9 cellular contexts compared by ENCODE assay signal in the genomic region with DNA sequence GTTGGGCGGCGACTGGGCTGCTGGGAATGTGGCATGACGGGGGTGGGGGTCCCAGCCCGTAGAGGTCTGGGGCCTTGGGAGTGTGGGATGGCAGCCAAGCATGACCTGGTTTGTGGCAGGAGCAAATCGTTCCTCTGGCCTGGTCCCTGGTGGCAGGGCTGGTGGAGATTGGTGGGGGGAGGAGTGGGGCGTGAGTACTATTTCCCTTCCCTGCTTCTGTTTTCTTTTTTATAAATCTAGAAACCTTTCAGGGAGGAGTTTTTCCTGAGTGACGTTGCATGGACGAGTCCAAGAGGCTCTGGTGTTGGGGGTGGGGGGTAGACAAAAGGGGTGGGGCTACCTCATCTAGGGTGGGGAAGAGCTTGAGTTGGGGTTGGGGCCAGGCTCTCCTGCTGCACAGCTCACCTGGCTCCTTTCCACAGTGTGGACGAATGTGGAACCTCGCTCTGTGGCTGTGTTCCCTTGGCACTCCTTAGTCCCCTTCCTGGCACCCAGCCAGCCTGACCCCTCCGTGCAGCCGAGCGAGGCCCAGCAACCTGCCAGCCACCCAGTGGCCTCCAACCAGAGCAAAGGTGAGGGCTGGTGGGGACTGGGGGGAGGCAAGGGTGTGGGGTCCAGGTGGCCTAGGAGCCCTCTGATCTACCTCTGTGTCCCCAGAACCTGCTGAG. TPM values are rescaled to one million over a fixed set of nuclear protein-coding genes. Genes with fewer than 3 reads are reported as not detected.
A peak's percentile ranks its signal among the peaks of the same experiment; 100 is the strongest.
DNase-seq lines count a peak whose midpoint lies in the region; ATAC-seq and TF ChIP-seq lines count a peak whose summit lies in the region.
"Had no signal": no experiment of that assay in that cellular context is flagged by ENCODE, and none has a peak within 500 bp of the region (broad histone marks: within the 10 kb centered on the region; RNA-seq: fewer than 3 reads in every experiment).

No MANE protein-coding gene starts in this region.

- no peaks in the 10 kb centered on the region for H3K27me3 ChIP-seq in ACC112 (ENCODE audit: insufficient read depth, low read length)
- H3K27me3 ChIP-seq in naive thymus-derived CD4-positive, alpha-beta T cell (ENCODE audit: control insufficient read depth in 2 of 2, insufficient read depth in 2 of 2, low read length in 2 of 2) = no peaks in the 10 kb centered on the region

- H2AFZ ChIP-seq in ACC112 (ENCODE audit: low read length, unreplicated experiment) = no peak overlapping the region

- intact Hi-C loops in naive thymus-derived CD4-positive, alpha-beta T cell (cut with micrococcal nuclease) = loop anchor here in 1 of 2 donors (10.0 kb wide), 1 partner anchor 402 kb away; a partner anchor contains a TSS

- peaks cover 10 to 31% (median 20%) of the 10 kb centered on the region in 7 donors for H3K4me1 Mint-ChIP-seq in naive thymus-derived CD4-positive, alpha-beta T cell

- H3K4me3 Mint-ChIP-seq in naive thymus-derived CD4-positive, alpha-beta T cell = peak overlapping the region in 7 of 10 donors; percentile 19 to 100 (median 87)

- CTCF ChIA-PET in HEK293 (lab: Yijun Ruan, JAX) = interaction anchor here (0.6 to 0.9 kb wide), 2 partner anchors 9 to 30 kb away, joined by 3 read pairs; no protein-coding TSS in a partner anchor
- CTCF ChIA-PET in naive thymus-derived CD4-positive, alpha-beta T cell (lab: Charles Lee) = no interaction called here

- H3K27ac ChIP-seq in ACC112 (ENCODE audit: low read depth, low read length) = no peak overlapping the region
- H3K27ac ChIP-seq in HEK293 (ENCODE audit: extremely low read depth, low read depth, low read length) = peak overlapping the region; percentile 82
- H3K27ac ChIP-seq in naive thymus-derived CD4-positive, alpha-beta T cell (ENCODE audit: low read depth, low read length) = peak overlapping the region; percentile 70

- no peaks in the 10 kb centered on the region for H3K9me3 ChIP-seq in HEK293 (ENCODE audit: control insufficient read depth, insufficient read depth, low read depth, low read length)
- no peaks in the 10 kb centered on the region for H3K9me3 ChIP-seq in naive thymus-derived CD4-positive, alpha-beta T cell (ENCODE audit: control insufficient read depth in 2 of 3, low read length in 3 of 3)

- peaks cover 10% of the 10 kb centered on the region for H3K79me2 ChIP-seq in ACC112 (ENCODE audit: control insufficient read depth, insufficient read depth, low read length, unreplicated experiment)

- no peak for TF ChIP-seq CTCF in HEK293 (tag by site-specific recombination; IDR thresholded peaks at IDR 0.05)

- peaks cover 36% of the 10 kb centered on the region for H3K4me1 ChIP-seq in ACC112 (ENCODE audit: control insufficient read depth, insufficient read depth, low read length, unreplicated experiment)
- H3K4me1 ChIP-seq in HEK293 (ENCODE audit: control insufficient read depth, insufficient read depth, low read length) = peaks cover 38% of the 10 kb centered on the region
- H3K4me1 ChIP-seq in naive thymus-derived CD4-positive, alpha-beta T cell (ENCODE audit: control insufficient read depth in 2 of 2, insufficient read depth in 2 of 2, low read length in 2 of 2) = peaks cover 26 to 32% of the 10 kb centered on the region in 2 donors

- peaks cover 0 to 4% (median under 1%) of the 10 kb centered on the region in 5 donors for H3K36me3 Mint-ChIP-seq in naive thymus-derived CD4-positive, alpha-beta T cell

- POLR2A ChIA-PET in HEK293 (lab: Yijun Ruan, JAX) = interaction anchor here (1.5 to 2.1 kb wide), 2 partner anchors 10 to 44 kb away, joined by 4 read pairs; no protein-coding TSS in a partner anchor
- POLR2A ChIA-PET in naive thymus-derived CD4-positive, alpha-beta T cell (lab: Charles Lee) = no interaction called here

- H3K27ac Mint-ChIP-seq in naive thymus-derived CD4-positive, alpha-beta T cell = peak overlapping the region in 8 of 9 donors; percentile 75 to 96 (median 91)

- DNase-seq in cerebellar cortex (ENCODE audit: low spot score) = peak; percentile 85
- no peak for DNase-seq in naive thymus-derived CD4-positive, alpha-beta T cell
- no peak for DNase-seq in NAMALWA (ENCODE audit: low spot score)
- no peak for DNase-seq in NCI-H774 (lab: John Stamatoyannopoulos, UW)

- H3K36me3 ChIP-seq in ACC112 (ENCODE audit: insufficient read depth, low read length) (0 out of 2 replicates have a peak, but pooled peaks cover 5% of the 10 kb centered on the region), HEK293 (ENCODE audit: control insufficient read depth in 2 of 2, insufficient read depth in 1 of 2, low read length in 2 of 2) (peaks cover 0 to 49% of the 10 kb centered on the region in 2 experiments; a peak in 2 of 3 replicates)
- H3K36me3 ChIP-seq in naive thymus-derived CD4-positive, alpha-beta T cell (ENCODE audit: control insufficient read depth in 2 of 3, insufficient read depth in 3 of 3, low read length in 3 of 3) = peaks cover 0 to 49% (median 15%) of the 10 kb centered on the region in 3 experiments

- H3K9me3 Mint-ChIP-seq in naive thymus-derived CD4-positive, alpha-beta T cell = peaks cover 0 to 6% (median 0%) of the 10 kb centered on the region in 11 donors

- no peaks in the 10 kb centered on the region for H3K27me3 Mint-ChIP-seq in naive thymus-derived CD4-positive, alpha-beta T cell

- no peak for ATAC-seq in naive thymus-derived CD4-positive, alpha-beta T cell
- ATAC-seq in HG03045 (IDR thresholded peaks at IDR 0.05; ENCODE audit: unreplicated experiment) = no peak
- ATAC-seq in HG02763 (IDR thresholded peaks at IDR 0.05; ENCODE audit: unreplicated experiment) = no peak

- H3K4me3 ChIP-seq in ACC112 (ENCODE audit: low read depth, low read length) (peak overlapping the region; percentile 92; the same call in 1 of the 2 replicates), HEK293 (ENCODE audit: low read depth, low read length) (no peak overlapping the region)
- no peak overlapping the region for H3K4me3 ChIP-seq in naive thymus-derived CD4-positive, alpha-beta T cell (ENCODE audit: low read length)

TF ChIP-seq in HEK293, 187 proteins besides CTCF, POLR2A, EP300 and RAD21 (continues in another document):
- TF ChIP-seq GLI4 (tag by site-specific recombination; IDR thresholded peaks at IDR 0.05) (no peak), ZBTB21 (tag by site-specific recombination; IDR thresholded peaks at IDR 0.05) (no peak), ZNF664 (tag by site-specific recombination; IDR thresholded peaks at IDR 0.05) (no peak)
- TF ChIP-seq, protein P1, sequence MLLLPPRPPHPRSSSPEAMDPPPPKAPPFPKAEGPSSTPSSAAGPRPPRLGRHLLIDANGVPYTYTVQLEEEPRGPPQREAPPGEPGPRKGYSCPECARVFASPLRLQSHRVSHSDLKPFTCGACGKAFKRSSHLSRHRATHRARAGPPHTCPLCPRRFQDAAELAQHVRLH (tag by site-specific recombination; IDR thresholded peaks at IDR 0.05) = no peak
- TF ChIP-seq, protein P2, sequence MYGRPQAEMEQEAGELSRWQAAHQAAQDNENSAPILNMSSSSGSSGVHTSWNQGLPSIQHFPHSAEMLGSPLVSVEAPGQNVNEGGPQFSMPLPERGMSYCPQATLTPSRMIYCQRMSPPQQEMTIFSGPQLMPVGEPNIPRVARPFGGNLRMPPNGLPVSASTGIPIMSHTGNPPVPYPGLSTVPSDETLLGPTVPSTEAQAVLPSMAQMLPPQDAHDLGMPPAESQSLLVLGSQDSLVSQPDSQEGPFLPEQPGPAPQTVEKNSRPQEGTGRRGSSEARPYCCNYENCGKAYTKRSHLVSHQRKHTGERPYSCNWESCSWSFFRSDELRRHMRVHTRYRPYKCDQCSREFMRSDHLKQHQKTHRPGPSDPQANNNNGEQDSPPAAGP (tag by site-specific recombination; IDR thresholded peaks at IDR 0.05) = 0 out of 2 replicates have a peak, but pooled peaks have one; percentile 25
- TF ChIP-seq, protein P3, sequence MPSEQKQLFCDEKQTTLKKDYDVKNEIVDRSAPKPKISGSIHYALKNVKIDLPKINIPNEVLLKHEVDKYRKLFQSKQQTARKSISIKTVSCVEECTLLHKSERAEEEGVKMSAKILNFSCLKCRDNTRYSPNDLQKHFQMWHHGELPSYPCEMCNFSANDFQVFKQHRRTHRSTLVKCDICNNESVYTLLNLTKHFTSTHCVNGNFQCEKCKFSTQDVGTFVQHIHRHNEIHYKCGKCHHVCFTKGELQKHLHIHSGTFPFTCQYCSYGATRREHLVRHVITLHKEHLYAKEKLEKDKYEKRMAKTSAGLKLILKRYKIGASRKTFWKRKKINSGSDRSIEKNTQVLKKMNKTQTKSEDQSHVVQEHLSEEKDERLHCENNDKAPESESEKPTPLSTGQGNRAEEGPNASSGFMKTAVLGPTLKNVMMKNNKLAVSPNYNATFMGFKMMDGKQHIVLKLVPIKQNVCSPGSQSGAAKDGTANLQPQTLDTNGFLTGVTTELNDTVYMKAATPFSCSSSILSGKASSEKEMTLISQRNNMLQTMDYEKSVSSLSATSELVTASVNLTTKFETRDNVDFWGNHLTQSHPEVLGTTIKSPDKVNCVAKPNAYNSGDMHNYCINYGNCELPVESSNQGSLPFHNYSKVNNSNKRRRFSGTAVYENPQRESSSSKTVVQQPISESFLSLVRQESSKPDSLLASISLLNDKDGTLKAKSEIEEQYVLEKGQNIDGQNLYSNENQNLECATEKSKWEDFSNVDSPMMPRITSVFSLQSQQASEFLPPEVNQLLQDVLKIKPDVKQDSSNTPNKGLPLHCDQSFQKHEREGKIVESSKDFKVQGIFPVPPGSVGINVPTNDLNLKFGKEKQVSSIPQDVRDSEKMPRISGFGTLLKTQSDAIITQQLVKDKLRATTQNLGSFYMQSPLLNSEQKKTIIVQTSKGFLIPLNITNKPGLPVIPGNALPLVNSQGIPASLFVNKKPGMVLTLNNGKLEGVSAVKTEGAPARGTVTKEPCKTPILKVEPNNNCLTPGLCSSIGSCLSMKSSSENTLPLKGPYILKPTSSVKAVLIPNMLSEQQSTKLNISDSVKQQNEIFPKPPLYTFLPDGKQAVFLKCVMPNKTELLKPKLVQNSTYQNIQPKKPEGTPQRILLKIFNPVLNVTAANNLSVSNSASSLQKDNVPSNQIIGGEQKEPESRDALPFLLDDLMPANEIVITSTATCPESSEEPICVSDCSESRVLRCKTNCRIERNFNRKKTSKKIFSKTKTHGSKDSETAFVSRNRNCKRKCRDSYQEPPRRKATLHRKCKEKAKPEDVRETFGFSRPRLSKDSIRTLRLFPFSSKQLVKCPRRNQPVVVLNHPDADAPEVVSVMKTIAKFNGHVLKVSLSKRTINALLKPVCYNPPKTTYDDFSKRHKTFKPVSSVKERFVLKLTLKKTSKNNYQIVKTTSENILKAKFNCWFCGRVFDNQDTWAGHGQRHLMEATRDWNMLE (tag by site-specific recombination; conservative IDR thresholded peaks at IDR 0.05; ENCODE audit: low read depth) = no peak

RNA-seq across cellular contexts. Expression of a gene that starts 15.4 kb away (rescaled TPM):
- total RNA-seq in naive thymus-derived CD4-positive, alpha-beta T cell = under 1 TPM in 4 of 5 experiments, not detected in 1; 0.32 to 0.68 (median 0.38) TPM
- polyA plus RNA-seq in naive thymus-derived CD4-positive, alpha-beta T cell = under 1 TPM; 0.48 to 0.61 TPM
- total RNA-seq: mononuclear cell had no signal

RNA-seq across cellular contexts. Expression of a gene that starts 15.9 kb away (rescaled TPM):
- total RNA-seq in naive thymus-derived CD4-positive, alpha-beta T cell = 10 to 100 TPM; 11.7 to 36.9 (median 16.9) TPM
- 10 to 100 TPM; 52.6 to 73.4 TPM for polyA plus RNA-seq in naive thymus-derived CD4-positive, alpha-beta T cell

RNA-seq across cellular contexts. Expression of a gene that starts 17.4 kb away (rescaled TPM):
- total RNA-seq in naive thymus-derived CD4-positive, alpha-beta T cell = 100 to 1,000 TPM in 3 of 5 experiments, 10 to 100 TPM in 2; 90.4 to 134 (median 102) TPM
- polyA plus RNA-seq in naive thymus-derived CD4-positive, alpha-beta T cell = 1 to 10 TPM; 1.5 to 2.6 TPM

RNA-seq across cellular contexts. Expression of a gene that starts 26.6 kb away (rescaled TPM):
- total RNA-seq in naive thymus-derived CD4-positive, alpha-beta T cell = not detected
- polyA plus RNA-seq in naive thymus-derived CD4-positive, alpha-beta T cell = not detected
- total RNA-seq: mononuclear cell had no signal

RNA-seq across cellular contexts. Expression of a gene that starts 31.6 kb away (rescaled TPM):
- total RNA-seq in naive thymus-derived CD4-positive, alpha-beta T cell = 100 to 1,000 TPM in 1 of 5 experiments, 10 to 100 TPM in 4; 42.5 to 105 (median 51.8) TPM
- polyA plus RNA-seq in naive thymus-derived CD4-positive, alpha-beta T cell = 10 to 100 TPM in 1 of 2 donors, 1 to 10 TPM in 1; 2.8 to 10.8 TPM
